Comparison of ENCODE assay signal across 1 cellular context in genomic region chr21:42747267-42747701, GRCh38.
TF ChIP-seq lines count a peak whose summit lies in the region.

No MANE protein-coding gene starts in this region.

TF ChIP-seq in HepG2, 621 proteins besides CTCF, POLR2A, EP300 and RAD21:
- 0 out of 2 replicates have a peak, but pooled peaks have one; percentile 19 for TF ChIP-seq ZNF687 (CRISPR knock-in tag; IDR thresholded peaks at IDR 0.05)
- no peak for TF ChIP-seq ERF (CRISPR knock-in tag; IDR thresholded peaks at IDR 0.05)
- TF ChIP-seq ZNF543 (CRISPR knock-in tag; IDR thresholded peaks at IDR 0.05): no peak
- TF ChIP-seq REST (IDR thresholded peaks at IDR 0.05; ENCODE audit: borderline replicate concordance in 1 of 2, low read depth in 1 of 2, low read length in 2 of 2): no peak
- 0 out of 2 replicates have a peak, but pooled peaks have one; percentile 6 for TF ChIP-seq STAG1 (CRISPR knock-in tag; IDR thresholded peaks at IDR 0.05)
- no peak for TF ChIP-seq KLF12 (CRISPR knock-in tag; IDR thresholded peaks at IDR 0.05; ENCODE audit: borderline replicate concordance)
- no peak for TF ChIP-seq ZNF350 (CRISPR knock-in tag; IDR thresholded peaks at IDR 0.05; ENCODE audit: borderline replicate concordance, low read depth)
- TF ChIP-seq ZNF30 (CRISPR knock-in tag; IDR thresholded peaks at IDR 0.05): no peak
- TF ChIP-seq TEAD3 (CRISPR knock-in tag; optimal IDR thresholded peaks at IDR 0.05; ENCODE audit: borderline replicate concordance): no peak
- TF ChIP-seq NCOA2 (CRISPR knock-in tag; IDR thresholded peaks at IDR 0.05): no peak
- TF ChIP-seq E2F2 (CRISPR knock-in tag; IDR thresholded peaks at IDR 0.05; ENCODE audit: borderline replicate concordance): no peak
